Comparison of ENCODE assay signal across 26 cellular contexts in the genomic region with DNA sequence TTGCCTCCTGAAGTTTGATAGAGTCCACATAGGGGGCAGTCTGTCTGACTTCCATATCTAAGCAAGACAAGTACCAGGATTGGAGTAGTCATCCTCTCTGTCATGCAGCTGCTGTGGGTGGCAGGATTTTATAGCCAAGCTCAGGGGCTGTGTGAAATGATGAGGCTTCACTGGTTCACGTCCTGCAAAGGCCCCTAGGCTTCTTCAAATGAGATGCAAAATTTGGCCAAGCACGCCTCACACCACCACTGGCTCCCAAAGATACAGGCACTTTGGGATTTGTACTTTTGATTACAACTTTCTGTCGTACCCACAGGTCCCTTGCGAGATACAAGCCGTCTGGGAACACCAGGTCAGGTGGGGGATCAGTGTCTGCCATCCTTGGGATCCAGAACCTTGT.
"Had no signal": no experiment of that assay in that cellular context is flagged by ENCODE, and none has a peak within 500 bp of the region (broad histone marks: within the 10 kb centered on the region; RNA-seq: fewer than 3 reads in every experiment).

No MANE protein-coding gene starts in this region.

- H3K4me2 ChIP-seq: PC-9 had no signal

- H3K4me3 Mint-ChIP-seq: activated B cell treated with CpG ODN at 0.5 μM for 24 hours; activated CD4-positive, alpha-beta T cell treated with anti-CD3 and anti-CD28 coated beads, Interleukin-2, amount 10 ng/mL, durations not matched to agents 24 days and 14 days; activated naive CD4-positive, alpha-beta T cell treated with anti-CD3 and anti-CD28 coated beads, Interleukin-2, amount 50 U/mL, for 24 hours; activated T-helper 1 cell treated with anti-CD3 and anti-CD28 coated beads, Interleukin-12 subunit alpha, Interleukin-12 subunit beta, Interleukin-2, Interleukin-4 antibody, amounts not matched to agents 30 ng/mL and 10 ng/mL and 1 ng/mL, durations not matched to agents 14 hours and 24 hours and 36 hours had no signal

- H3K27me3 Mint-ChIP-seq: activated B cell treated with CpG ODN at 0.5 μM for 24 hours; activated naive CD4-positive, alpha-beta T cell treated with anti-CD3 and anti-CD28 coated beads, Interleukin-2, amount 50 U/mL, for 24 hours had no signal

- H3K9me3 Mint-ChIP-seq: activated CD4-positive, alpha-beta T cell treated with anti-CD3 and anti-CD28 coated beads, Interleukin-2, amount 10 ng/mL, durations not matched to agents 24 days and 14 days; activated T-helper 1 cell treated with anti-CD3 and anti-CD28 coated beads, Interleukin-12 subunit alpha, Interleukin-12 subunit beta, Interleukin-2, Interleukin-4 antibody, amounts not matched to agents 30 ng/mL and 10 ng/mL and 1 ng/mL, durations not matched to agents 14 hours and 24 hours and 36 hours had no signal

- DNase-seq: activated B cell treated with CpG ODN at 0.5 μM for 24 hours; activated CD4-positive, alpha-beta T cell treated with anti-CD3 and anti-CD28 coated beads for 1 hour; activated CD4-positive, alpha-beta T cell treated with anti-CD3 and anti-CD28 coated beads, Interleukin-2, amount 10 ng/mL, durations not matched to agents 24 days and 14 days; activated CD4-positive, alpha-beta T cell treated with anti-CD3 and anti-CD28 coated beads, Interleukin-2, amount 50 U/mL, for 48 hours; activated CD8-positive, alpha-beta memory T cell treated with anti-CD3 and anti-CD28 coated beads, Interleukin-2, amount 50 U/mL, for 4 hours; activated effector memory CD4-positive, alpha-beta T cell treated with Interleukin-2 at 50 U/mL for 16 hours; activated naive CD4-positive, alpha-beta T cell; activated T-cell treated with anti-CD3 and anti-CD28 coated beads, Interleukin-2, amount 50 U/mL, for 1 hour; aorta; caudate nucleus; Kasumi-1; KBM-7; NCI-H1092; NCI-H1417; NCI-H1694; NCI-H2029; NCI-H446; NCI-H524; PC-9; SIG-M5; T-helper 2 cell; T1000 had no signal

- H2AFZ ChIP-seq: PC-9 had no signal

- H3K9me3 ChIP-seq: breast epithelium had no signal

- H3K4me3 ChIP-seq: breast epithelium, PC-9 had no signal

- H3K4me1 ChIP-seq: breast epithelium had no signal

- H3K27me3 ChIP-seq: breast epithelium had no signal

- H3K27ac Mint-ChIP-seq: activated CD4-positive, alpha-beta T cell treated with anti-CD3 and anti-CD28 coated beads, Interleukin-2, amount 10 ng/mL, durations not matched to agents 24 days and 14 days; activated naive CD4-positive, alpha-beta T cell treated with anti-CD3 and anti-CD28 coated beads, Interleukin-2, amount 50 U/mL, for 24 hours; activated T-helper 1 cell treated with anti-CD3 and anti-CD28 coated beads, Interleukin-12 subunit alpha, Interleukin-12 subunit beta, Interleukin-2, Interleukin-4 antibody, amounts not matched to agents 30 ng/mL and 10 ng/mL and 1 ng/mL, durations not matched to agents 14 hours and 24 hours and 36 hours had no signal

- H3K4me1 Mint-ChIP-seq: activated CD4-positive, alpha-beta T cell treated with anti-CD3 and anti-CD28 coated beads, Interleukin-2, amount 10 ng/mL, durations not matched to agents 24 days and 14 days; activated naive CD4-positive, alpha-beta T cell treated with anti-CD3 and anti-CD28 coated beads, Interleukin-2, amount 50 U/mL, for 24 hours had no signal

- H3K27ac ChIP-seq: breast epithelium, PC-9 had no signal

- H3K36me3 ChIP-seq: breast epithelium had no signal

- FAIRE-seq: TTC549 had no signal
